In the genomic region with DNA sequence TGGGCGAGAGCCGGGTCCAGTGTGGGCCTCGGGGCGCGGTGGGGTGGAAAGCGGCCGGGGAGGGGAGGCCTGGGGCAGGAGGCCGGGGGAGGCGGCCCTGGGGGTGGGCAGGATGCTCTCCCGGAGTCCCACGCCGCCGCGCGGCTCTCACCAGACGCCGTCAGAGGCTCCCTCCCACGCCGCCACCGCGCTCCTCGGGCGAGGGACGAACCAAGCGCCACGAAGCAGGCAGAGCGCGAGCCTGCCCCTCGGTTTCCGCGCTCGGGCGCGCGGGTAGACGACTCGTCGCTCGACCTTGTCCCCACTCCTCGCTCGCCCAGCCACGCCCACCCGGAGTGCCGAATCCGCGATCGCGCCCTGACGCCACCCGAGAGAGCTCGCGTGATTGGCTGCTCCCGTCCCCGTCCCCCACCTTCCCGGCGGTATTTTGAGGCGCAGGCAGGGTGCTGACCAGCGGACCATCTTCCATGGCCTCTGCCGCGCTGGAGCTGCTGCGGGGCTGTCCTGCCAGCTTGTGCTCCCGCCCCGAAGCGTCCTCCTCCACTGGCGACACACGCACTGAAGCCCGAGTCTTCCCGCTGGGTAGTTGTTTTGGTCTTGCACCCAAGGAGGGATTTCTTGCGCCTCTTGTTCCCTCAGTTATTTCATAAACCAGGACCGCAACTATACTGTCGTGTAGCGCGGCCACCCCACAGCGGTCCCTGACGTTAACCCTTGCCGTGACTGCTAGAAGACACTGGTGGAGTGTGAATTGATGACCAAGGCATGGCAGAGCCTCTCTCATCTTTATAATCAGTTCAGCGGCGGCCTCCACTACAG, we compare ENCODE assay signal across 8 cellular contexts.
DNase-seq lines count a peak whose midpoint lies in the region; ATAC-seq and TF ChIP-seq lines count a peak whose summit lies in the region.

A gene with protein sequence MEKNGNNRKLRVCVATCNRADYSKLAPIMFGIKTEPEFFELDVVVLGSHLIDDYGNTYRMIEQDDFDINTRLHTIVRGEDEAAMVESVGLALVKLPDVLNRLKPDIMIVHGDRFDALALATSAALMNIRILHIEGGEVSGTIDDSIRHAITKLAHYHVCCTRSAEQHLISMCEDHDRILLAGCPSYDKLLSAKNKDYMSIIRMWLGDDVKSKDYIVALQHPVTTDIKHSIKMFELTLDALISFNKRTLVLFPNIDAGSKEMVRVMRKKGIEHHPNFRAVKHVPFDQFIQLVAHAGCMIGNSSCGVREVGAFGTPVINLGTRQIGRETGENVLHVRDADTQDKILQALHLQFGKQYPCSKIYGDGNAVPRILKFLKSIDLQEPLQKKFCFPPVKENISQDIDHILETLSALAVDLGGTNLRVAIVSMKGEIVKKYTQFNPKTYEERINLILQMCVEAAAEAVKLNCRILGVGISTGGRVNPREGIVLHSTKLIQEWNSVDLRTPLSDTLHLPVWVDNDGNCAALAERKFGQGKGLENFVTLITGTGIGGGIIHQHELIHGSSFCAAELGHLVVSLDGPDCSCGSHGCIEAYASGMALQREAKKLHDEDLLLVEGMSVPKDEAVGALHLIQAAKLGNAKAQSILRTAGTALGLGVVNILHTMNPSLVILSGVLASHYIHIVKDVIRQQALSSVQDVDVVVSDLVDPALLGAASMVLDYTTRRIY (minus strand): TSS at position 279 of the 819 bp plus-strand sequence. CDS start 9,093 bp downstream, outside the sequence.

- peak within 1 kb of the TSS; percentile 98 for H3K4me3 ChIP-seq in AG09309 (ENCODE audit: control insufficient read depth, low read depth, low read length)

- peak; percentile 82 for DNase-seq in AG09309 (ENCODE audit: low read depth)
- peak; percentile 81 to 96 for DNase-seq in NCI-H526 (lab: John Stamatoyannopoulos, UW)
- peak; percentile 95 for DNase-seq in activated CD4-positive, alpha-beta T cell treated with anti-CD3 and anti-CD28 coated beads, Interleukin-2, amount 50 U/mL, for 24 hours (ENCODE audit: low read depth in 1 of 2, low spot score in 1 of 2)
- DNase-seq in dedifferentiated amniotic fluid mesenchymal stem cell (ENCODE audit: extremely low spot score), result peak; percentile 96
- DNase-seq in left kidney (ENCODE audit: low read depth, low spot score), result peak; percentile 99
- DNase-seq in stimulated activated CD4-positive, alpha-beta T cell treated with anti-CD3 and anti-CD28 coated beads, Interleukin-1b, Interleukin-23, amount 100 ng/mL, for 48 hours, result peak; percentile 98

- TF ChIP-seq CTCF in AG09309 (IDR thresholded peaks at IDR 0.05; ENCODE audit: control insufficient read depth, insufficient read depth, low read depth, low read length, missing control alignments), result no peak

- ATAC-seq in GM19035 (IDR thresholded peaks at IDR 0.05; ENCODE audit: unreplicated experiment) (peak; percentile 89), HG03342 (IDR thresholded peaks at IDR 0.05; ENCODE audit: unreplicated experiment) (peak; percentile 87)

Comparison
In these comparisons a context has a peak if more than half of its experiments do, and no peak if none do; other contexts are left out.
1. Peak in every context shown above with its lines: DNase-seq, ATAC-seq and H3K4me3 ChIP-seq.